27 cellular contexts compared by ENCODE assay signal in the genomic region with DNA sequence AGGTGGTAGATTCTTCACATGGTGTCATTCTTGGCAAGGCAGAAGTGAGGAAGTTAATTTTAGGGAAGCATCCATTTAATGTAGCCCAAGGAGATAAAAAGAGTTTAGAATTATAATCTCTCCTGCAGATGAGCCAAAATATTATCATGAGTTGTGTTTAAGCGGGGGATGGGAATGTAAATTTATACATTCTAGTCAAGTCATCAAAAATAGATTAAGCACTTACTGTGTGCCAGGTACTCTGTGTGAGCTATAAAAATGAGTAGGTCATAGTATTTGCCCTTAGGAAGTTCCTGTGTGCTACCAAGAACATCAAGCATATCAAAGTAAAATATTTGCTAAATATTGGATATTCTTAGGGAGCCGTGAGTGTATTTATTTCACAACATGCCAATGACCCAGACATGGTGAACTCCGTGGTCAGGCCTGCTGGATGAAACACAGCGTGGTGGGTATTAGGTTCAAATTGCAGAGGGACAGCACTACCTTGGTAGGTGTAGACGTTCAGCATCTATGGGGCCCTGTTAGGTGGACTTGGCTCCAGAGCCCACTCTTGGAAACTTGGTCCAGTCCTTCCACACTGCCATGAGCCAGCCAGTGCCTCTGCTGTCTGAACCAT. TPM values are rescaled to one million over a fixed set of nuclear protein-coding genes. Genes with fewer than 3 reads are reported as not detected.
"Had no signal": no experiment of that assay in that cellular context is flagged by ENCODE, and none has a peak within 500 bp of the region (broad histone marks: within the 10 kb centered on the region; RNA-seq: fewer than 3 reads in every experiment).

No MANE protein-coding gene starts in this region.

- H3K27me3 ChIP-seq: colonic mucosa, dorsolateral prefrontal cortex, gastrocnemius medialis, neutrophil, ovary, right atrium auricular region, upper lobe of right lung had no signal

- H3K4me3 Mint-ChIP-seq: activated naive CD8-positive, alpha-beta T cell; activated T-helper 17 cell treated with anti-CD3 and anti-CD28 coated beads, Interleukin-2, amount 50 U/mL, for 72 hours; central memory CD8-positive, alpha-beta T cell; effector memory CD8-positive, alpha-beta T cell; naive thymus-derived CD8-positive, alpha-beta T cell; T-helper 1 cell treated with Interleukin-12 subunit alpha and Interleukin-12 subunit beta and Interleukin-4 antibody, amounts not matched to agents 30 μg/mL and 1 μg/mL, for 36 hours had no signal

- H3K36me3 Mint-ChIP-seq: activated naive CD8-positive, alpha-beta T cell; naive thymus-derived CD8-positive, alpha-beta T cell had no signal

- H3K9me3 ChIP-seq: colonic mucosa, gastrocnemius medialis, neutrophil, ovary, psoas muscle, right atrium auricular region, upper lobe of right lung had no signal

- H3K27ac ChIP-seq: colonic mucosa, gastrocnemius medialis, neutrophil, ovary, psoas muscle, upper lobe of right lung, WERI-Rb-1 had no signal

- H3K27ac Mint-ChIP-seq: activated naive CD8-positive, alpha-beta T cell; activated T-helper 17 cell treated with anti-CD3 and anti-CD28 coated beads, Interleukin-2, amount 50 U/mL, for 72 hours; effector memory CD8-positive, alpha-beta T cell; naive thymus-derived CD8-positive, alpha-beta T cell; T-helper 1 cell treated with Interleukin-12 subunit alpha and Interleukin-12 subunit beta and Interleukin-4 antibody, amounts not matched to agents 30 μg/mL and 1 μg/mL, for 36 hours had no signal

- DNase-seq: activated CD4-positive, alpha-beta T cell treated with anti-CD3 and anti-CD28 coated beads, Interleukin-2, amount 50 U/mL, for 1 hour; activated CD4-positive, CD25-positive, alpha-beta regulatory T cell treated with anti-CD3 and anti-CD28 coated beads, Interleukin-2, amount 50 U/mL, for 72 hours; activated naive CD4-positive, alpha-beta T cell; activated T-cell treated with anti-CD3 and anti-CD28 coated beads, Interleukin-2, amount 50 U/mL, for 1 hour; colonic mucosa; dorsolateral prefrontal cortex; effector memory CD8-positive, alpha-beta T cell; gastrocnemius medialis; head of caudate nucleus; hypothalamus; naive thymus-derived CD8-positive, alpha-beta T cell; ovary; psoas muscle; stimulated activated CD4-positive, alpha-beta T cell treated with anti-CD3 and anti-CD28 coated beads, Interleukin-4, amount 100 ng/mL, for 24 hours; stimulated activated naive CD4-positive, alpha-beta T cell treated with Interleukin-2 at 50 U/mL for 16 hours; upper lobe of right lung; WERI-Rb-1 had no signal

- H3K27me3 Mint-ChIP-seq: central memory CD8-positive, alpha-beta T cell; effector memory CD8-positive, alpha-beta T cell had no signal

- ATAC-seq: activated T-helper 17 cell treated with anti-CD3 and anti-CD28 coated beads, Interleukin-2, amount 50 U/mL, for 72 hours; effector memory CD8-positive, alpha-beta T cell; esophagus mucosa; gastrocnemius medialis; naive thymus-derived CD8-positive, alpha-beta T cell; psoas muscle; upper lobe of right lung had no signal

- H3K9me3 Mint-ChIP-seq: activated T-helper 17 cell treated with anti-CD3 and anti-CD28 coated beads, Interleukin-2, amount 50 U/mL, for 72 hours; T-helper 1 cell treated with Interleukin-12 subunit alpha and Interleukin-12 subunit beta and Interleukin-4 antibody, amounts not matched to agents 30 μg/mL and 1 μg/mL, for 36 hours had no signal

- H3K4me3 ChIP-seq: colonic mucosa, dorsolateral prefrontal cortex, gastrocnemius medialis, lung, ovary, psoas muscle, right atrium auricular region, upper lobe of right lung had no signal

- H3K36me3 ChIP-seq: colonic mucosa, gastrocnemius medialis, neutrophil, ovary, right atrium auricular region had no signal

- FAIRE-seq: astrocyte, islet of Langerhans had no signal

- H3K4me1 Mint-ChIP-seq: activated T-helper 17 cell treated with anti-CD3 and anti-CD28 coated beads, Interleukin-2, amount 50 U/mL, for 72 hours; central memory CD8-positive, alpha-beta T cell; naive thymus-derived CD8-positive, alpha-beta T cell had no signal

- H3K4me1 ChIP-seq: colonic mucosa had no signal

RNA-seq across cellular contexts. Expression of gene MEIS1, which starts 37.4 kb away (rescaled TPM):
- total RNA-seq: activated T-helper 17 cell treated with anti-CD3 and anti-CD28 coated beads, Interleukin-2, amount 50 U/mL, for 72 hours; naive thymus-derived CD8-positive, alpha-beta T cell had no signal
- polyA plus RNA-seq: naive thymus-derived CD8-positive, alpha-beta T cell had no signal
